11 cellular contexts compared by ENCODE assay signal in genomic region chr10:49397036-49397999, GRCh38. TPM values are rescaled to one million over a fixed set of nuclear protein-coding genes. Genes with fewer than 3 reads are reported as not detected.
A peak's percentile ranks its signal among the peaks of the same experiment; 100 is the strongest.
DNase-seq lines count a peak whose midpoint lies in the region; ATAC-seq and TF ChIP-seq lines count a peak whose summit lies in the region.
"Had no signal": no experiment of that assay in that cellular context is flagged by ENCODE, and none has a peak within 500 bp of the region (broad histone marks: within the 10 kb centered on the region; RNA-seq: fewer than 3 reads in every experiment).

No MANE protein-coding gene starts in this region.

- H3K27me3 Mint-ChIP-seq in immature natural killer cell (ENCODE audit: low read depth in 3 of 3) = peaks cover 32 to 44% (median 41%) of the 10 kb centered on the region in 3 donors
- H3K27me3 Mint-ChIP-seq in type B pancreatic cell = peaks cover 95% of the 10 kb centered on the region
- peaks cover 68% of the 10 kb centered on the region for H3K27me3 Mint-ChIP-seq in activated CD4-positive, alpha-beta memory T cell treated with anti-CD3 and anti-CD28 coated beads for 36 hours

- POLR2A ChIA-PET in activated CD4-positive, alpha-beta memory T cell treated with anti-CD3 and anti-CD28 coated beads for 36 hours (lab: Charles Lee) = no interaction called here

- no peak overlapping the region for H3K27ac ChIP-seq in left ventricle myocardium inferior (replicated peaks)
- no peak overlapping the region for H3K27ac ChIP-seq in RWPE2 (ENCODE audit: poor library complexity, severe bottlenecking)
- H3K27ac ChIP-seq: KMS-11 had no signal

- H3K4me1 ChIP-seq in left ventricle myocardium inferior (peaks cover 40% of the 10 kb centered on the region), RWPE2 (ENCODE audit: insufficient read depth, poor library complexity, severe bottlenecking) (peaks cover 6% of the 10 kb centered on the region)

- CTCF ChIA-PET in activated CD4-positive, alpha-beta memory T cell treated with anti-CD3 and anti-CD28 coated beads for 36 hours (lab: Charles Lee) = no interaction called here

- intact Hi-C loops in left ventricle myocardium inferior (cut with micrococcal nuclease) (no loop called here), cardiac septum (cut with DNase I) (no loop called here)
- intact Hi-C loops in activated CD4-positive, alpha-beta memory T cell treated with anti-CD3 and anti-CD28 coated beads for 36 hours (cut with micrococcal nuclease) = loop anchor here (5.0 kb wide), 1 partner anchor 210 kb away; no protein-coding TSS in a partner anchor

- H3K27ac Mint-ChIP-seq in immature natural killer cell (no peak overlapping the region), type B pancreatic cell (no peak overlapping the region)
- no peak overlapping the region for H3K27ac Mint-ChIP-seq in activated CD4-positive, alpha-beta memory T cell treated with anti-CD3 and anti-CD28 coated beads for 36 hours

- H3K9me3 ChIP-seq in left ventricle myocardium inferior (replicated peaks) = no peaks in the 10 kb centered on the region
- no peaks in the 10 kb centered on the region for H3K9me3 ChIP-seq in RWPE2 (ENCODE audit: severe bottlenecking)

- H3K9me3 Mint-ChIP-seq in immature natural killer cell (peaks cover 0 to 3% (median 0%) of the 10 kb centered on the region in 6 donors), type B pancreatic cell (no peaks in the 10 kb centered on the region)
- no peaks in the 10 kb centered on the region for H3K9me3 Mint-ChIP-seq in activated CD4-positive, alpha-beta memory T cell treated with anti-CD3 and anti-CD28 coated beads for 36 hours

- H3K27me3 ChIP-seq in left ventricle myocardium inferior (ENCODE audit: low read depth) (peaks cover 100% of the 10 kb centered on the region), RWPE2 (ENCODE audit: insufficient read depth, poor library complexity, severe bottlenecking) (peaks cover 94% of the 10 kb centered on the region)

- H3K4me3 ChIP-seq in left ventricle myocardium inferior = peak overlapping the region; percentile 61
- H3K4me3 ChIP-seq in RWPE2 (ENCODE audit: severe bottlenecking) = no peak overlapping the region

- H3K36me3 ChIP-seq in left ventricle myocardium inferior (no peaks in the 10 kb centered on the region), RWPE2 (ENCODE audit: low read depth) (no peaks in the 10 kb centered on the region)

- no peak for TF ChIP-seq CTCF in left ventricle myocardium inferior (IDR thresholded peaks at IDR 0.05; ENCODE audit: borderline replicate concordance)
- no peak for TF ChIP-seq CTCF in RWPE2 (IDR thresholded peaks at IDR 0.05; ENCODE audit: poor library complexity, severe bottlenecking)
- TF ChIP-seq CTCF in type B pancreatic cell (conservative IDR thresholded peaks at IDR 0.05) = no peak

- H3K4me3 Mint-ChIP-seq in immature natural killer cell = peak overlapping the region in 3 of 5 donors; percentile 17 to 23 (median 21)
- H3K4me3 Mint-ChIP-seq in type B pancreatic cell = peak overlapping the region; percentile 55
- H3K4me3 Mint-ChIP-seq in activated CD4-positive, alpha-beta memory T cell treated with anti-CD3 and anti-CD28 coated beads for 36 hours = no peak overlapping the region

- DNase-seq in left ventricle myocardium inferior (no peak), cardiac septum (ENCODE audit: low spot score) (no peak), RWPE2 (ENCODE audit: low spot score) (no peak), immature natural killer cell (no peak), type B pancreatic cell (ENCODE audit: extremely low spot score, unreplicated experiment) (peak; percentile 66), KG1 (lab: John Stamatoyannopoulos, UW) (no peak)
- no peak for DNase-seq in activated CD4-positive, alpha-beta memory T cell treated with anti-CD3 and anti-CD28 coated beads for 36 hours
- DNase-seq: SIG-M5 had no signal

- H3K36me3 Mint-ChIP-seq in immature natural killer cell = no peaks in the 10 kb centered on the region
- no peaks in the 10 kb centered on the region for H3K36me3 Mint-ChIP-seq in type B pancreatic cell
- H3K36me3 Mint-ChIP-seq in activated CD4-positive, alpha-beta memory T cell treated with anti-CD3 and anti-CD28 coated beads for 36 hours = no peaks in the 10 kb centered on the region

- H3K4me1 Mint-ChIP-seq in immature natural killer cell (peaks cover 6% of the 10 kb centered on the region in 2 donors), type B pancreatic cell (ENCODE audit: unreplicated experiment) (no peaks in the 10 kb centered on the region)
- H3K4me1 Mint-ChIP-seq in activated CD4-positive, alpha-beta memory T cell treated with anti-CD3 and anti-CD28 coated beads for 36 hours (ENCODE audit: low read depth) = peaks cover 12% of the 10 kb centered on the region

- peak; percentile 31 for ATAC-seq in RWPE2 (ENCODE audit: low read depth)
- no peak for ATAC-seq in HG03460 (IDR thresholded peaks at IDR 0.05; ENCODE audit: unreplicated experiment)

RNA-seq across cellular contexts. Expression of gene DRGX, which starts 1.4 kb away (rescaled TPM):
- not detected for total RNA-seq in left ventricle myocardium inferior
- not detected for total RNA-seq in cardiac septum
- not detected for polyA plus RNA-seq in immature natural killer cell
- total RNA-seq in type B pancreatic cell (ENCODE audit: low replicate concordance) = 0.21 and 0.22 TPM in 2 replicates
- not detected for total RNA-seq in activated CD4-positive, alpha-beta memory T cell treated with anti-CD3 and anti-CD28 coated beads for 36 hours
- total RNA-seq: epithelial cell of proximal tubule had no signal
